1 cellular context compared by ENCODE assay signal in genomic region chr15:79088426-79089205, GRCh38.
TF ChIP-seq lines count a peak whose summit lies in the region.

No MANE protein-coding gene starts in this region.

TF ChIP-seq in GM23338, 12 proteins besides CTCF, POLR2A, EP300 and RAD21 (continued from another document):
- TF ChIP-seq, protein P1, sequence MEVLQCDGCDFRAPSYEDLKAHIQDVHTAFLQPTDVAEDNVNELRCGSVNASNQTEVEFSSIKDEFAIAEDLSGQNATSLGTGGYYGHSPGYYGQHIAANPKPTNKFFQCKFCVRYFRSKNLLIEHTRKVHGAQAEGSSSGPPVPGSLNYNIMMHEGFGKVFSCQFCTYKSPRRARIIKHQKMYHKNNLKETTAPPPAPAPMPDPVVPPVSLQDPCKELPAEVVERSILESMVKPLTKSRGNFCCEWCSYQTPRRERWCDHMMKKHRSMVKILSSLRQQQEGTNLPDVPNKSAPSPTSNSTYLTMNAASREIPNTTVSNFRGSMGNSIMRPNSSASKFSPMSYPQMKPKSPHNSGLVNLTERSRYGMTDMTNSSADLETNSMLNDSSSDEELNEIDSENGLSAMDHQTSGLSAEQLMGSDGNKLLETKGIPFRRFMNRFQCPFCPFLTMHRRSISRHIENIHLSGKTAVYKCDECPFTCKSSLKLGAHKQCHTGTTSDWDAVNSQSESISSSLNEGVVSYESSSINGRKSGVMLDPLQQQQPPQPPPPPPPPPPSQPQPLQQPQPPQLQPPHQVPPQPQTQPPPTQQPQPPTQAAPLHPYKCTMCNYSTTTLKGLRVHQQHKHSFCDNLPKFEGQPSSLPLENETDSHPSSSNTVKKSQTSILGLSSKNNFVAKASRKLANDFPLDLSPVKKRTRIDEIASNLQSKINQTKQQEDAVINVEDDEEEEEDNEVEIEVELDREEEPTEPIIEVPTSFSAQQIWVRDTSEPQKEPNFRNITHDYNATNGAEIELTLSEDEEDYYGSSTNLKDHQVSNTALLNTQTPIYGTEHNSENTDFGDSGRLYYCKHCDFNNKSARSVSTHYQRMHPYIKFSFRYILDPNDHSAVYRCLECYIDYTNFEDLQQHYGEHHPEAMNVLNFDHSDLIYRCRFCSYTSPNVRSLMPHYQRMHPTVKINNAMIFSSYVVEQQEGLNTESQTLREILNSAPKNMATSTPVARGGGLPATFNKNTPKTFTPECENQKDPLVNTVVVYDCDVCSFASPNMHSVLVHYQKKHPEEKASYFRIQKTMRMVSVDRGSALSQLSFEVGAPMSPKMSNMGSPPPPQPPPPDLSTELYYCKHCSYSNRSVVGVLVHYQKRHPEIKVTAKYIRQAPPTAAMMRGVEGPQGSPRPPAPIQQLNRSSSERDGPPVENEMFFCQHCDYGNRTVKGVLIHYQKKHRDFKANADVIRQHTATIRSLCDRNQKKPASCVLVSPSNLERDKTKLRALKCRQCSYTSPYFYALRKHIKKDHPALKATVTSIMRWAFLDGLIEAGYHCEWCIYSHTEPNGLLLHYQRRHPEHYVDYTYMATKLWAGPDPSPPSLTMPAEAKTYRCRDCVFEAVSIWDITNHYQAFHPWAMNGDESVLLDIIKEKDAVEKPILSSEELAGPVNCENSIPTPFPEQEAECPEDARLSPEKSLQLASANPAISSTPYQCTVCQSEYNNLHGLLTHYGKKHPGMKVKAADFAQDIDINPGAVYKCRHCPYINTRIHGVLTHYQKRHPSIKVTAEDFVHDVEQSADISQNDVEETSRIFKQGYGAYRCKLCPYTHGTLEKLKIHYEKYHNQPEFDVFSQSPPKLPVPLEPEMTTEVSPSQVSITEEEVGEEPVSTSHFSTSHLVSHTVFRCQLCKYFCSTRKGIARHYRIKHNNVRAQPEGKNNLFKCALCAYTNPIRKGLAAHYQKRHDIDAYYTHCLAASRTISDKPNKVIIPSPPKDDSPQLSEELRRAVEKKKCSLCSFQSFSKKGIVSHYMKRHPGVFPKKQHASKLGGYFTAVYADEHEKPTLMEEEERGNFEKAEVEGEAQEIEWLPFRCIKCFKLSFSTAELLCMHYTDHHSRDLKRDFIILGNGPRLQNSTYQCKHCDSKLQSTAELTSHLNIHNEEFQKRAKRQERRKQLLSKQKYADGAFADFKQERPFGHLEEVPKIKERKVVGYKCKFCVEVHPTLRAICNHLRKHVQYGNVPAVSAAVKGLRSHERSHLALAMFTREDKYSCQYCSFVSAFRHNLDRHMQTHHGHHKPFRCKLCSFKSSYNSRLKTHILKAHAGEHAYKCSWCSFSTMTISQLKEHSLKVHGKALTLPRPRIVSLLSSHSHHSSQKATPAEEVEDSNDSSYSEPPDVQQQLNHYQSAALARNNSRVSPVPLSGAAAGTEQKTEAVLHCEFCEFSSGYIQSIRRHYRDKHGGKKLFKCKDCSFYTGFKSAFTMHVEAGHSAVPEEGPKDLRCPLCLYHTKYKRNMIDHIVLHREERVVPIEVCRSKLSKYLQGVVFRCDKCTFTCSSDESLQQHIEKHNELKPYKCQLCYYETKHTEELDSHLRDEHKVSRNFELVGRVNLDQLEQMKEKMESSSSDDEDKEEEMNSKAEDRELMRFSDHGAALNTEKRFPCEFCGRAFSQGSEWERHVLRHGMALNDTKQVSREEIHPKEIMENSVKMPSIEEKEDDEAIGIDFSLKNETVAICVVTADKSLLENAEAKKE (CRISPR knock-in tag; IDR thresholded peaks at IDR 0.05) = no peak
- no peak for TF ChIP-seq STAT1 (IDR thresholded peaks at IDR 0.05; ENCODE audit: unreplicated experiment)
- TF ChIP-seq POLR2AphosphoS5 (IDR thresholded peaks at IDR 0.05; ENCODE audit: low read depth) = no peak
- no peak for TF ChIP-seq JUNB (IDR thresholded peaks at IDR 0.05; ENCODE audit: unreplicated experiment)
- TF ChIP-seq CREB1 (CRISPR knock-in tag; IDR thresholded peaks at IDR 0.05; ENCODE audit: low read depth) = no peak
- TF ChIP-seq REST (IDR thresholded peaks at IDR 0.05; ENCODE audit: unreplicated experiment) = no peak
- no peak for TF ChIP-seq NANOG (IDR thresholded peaks at IDR 0.05; ENCODE audit: borderline replicate concordance)
- TF ChIP-seq EZH2phosphoT487 (IDR thresholded peaks at IDR 0.05; ENCODE audit: unreplicated experiment) = no peak
